ENCODE assay signal across 1 cellular context in the genomic region with DNA sequence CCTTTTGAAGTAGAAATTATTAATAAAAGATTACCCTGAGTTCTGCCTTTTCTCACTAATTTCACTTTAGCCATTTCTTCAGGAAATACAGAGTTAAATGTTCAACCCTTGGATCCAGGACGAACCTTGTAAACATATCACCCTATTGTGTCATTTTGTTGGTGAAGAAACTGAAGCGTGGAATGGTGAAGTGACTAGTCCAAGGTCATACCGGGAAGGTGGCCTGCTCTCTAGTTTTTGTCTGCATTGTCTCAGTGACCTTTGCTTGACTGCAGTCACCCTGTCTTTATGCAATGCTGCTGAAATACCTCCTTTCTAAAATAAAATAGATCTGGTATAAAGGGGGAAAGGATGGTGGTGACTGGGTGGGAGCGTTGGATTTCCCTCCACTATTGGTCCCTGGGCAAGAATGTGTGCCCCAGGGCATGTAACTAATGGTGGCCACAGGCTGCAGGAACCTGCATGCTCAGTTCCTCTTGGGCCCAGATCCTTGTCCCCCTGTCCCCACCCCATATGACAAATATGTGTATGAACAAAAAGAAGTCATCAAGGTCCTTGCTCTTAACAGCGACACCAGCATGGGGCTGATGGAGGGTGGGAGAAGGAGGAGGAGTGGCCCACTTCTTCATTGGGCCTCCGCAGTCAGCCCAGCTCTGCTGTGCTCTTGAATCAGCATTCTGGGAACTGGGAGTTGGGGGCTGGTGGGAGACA.
TF ChIP-seq lines count a peak whose summit lies in the region.

No MANE protein-coding gene starts in this region.

TF ChIP-seq in H1, 55 proteins besides CTCF, POLR2A, EP300 and RAD21:
- TF ChIP-seq BACH1 (IDR thresholded peaks at IDR 0.05; ENCODE audit: low read length): no peak
- no peak for TF ChIP-seq CEBPB (IDR thresholded peaks at IDR 0.05; ENCODE audit: low read depth, low read length)
- no peak for TF ChIP-seq MAFK (IDR thresholded peaks at IDR 0.05; ENCODE audit: low read depth, low read length)
- no peak for TF ChIP-seq SP4 (IDR thresholded peaks at IDR 0.05; ENCODE audit: low read length)
